13 cellular contexts compared by ENCODE assay signal in genomic region chr12:659090-659683, GRCh38.
DNase-seq lines count a peak whose midpoint lies in the region; ATAC-seq and TF ChIP-seq lines count a peak whose summit lies in the region.
"Had no signal": no experiment of that assay in that cellular context is flagged by ENCODE, and none has a peak within 500 bp of the region (broad histone marks: within the 10 kb centered on the region; RNA-seq: fewer than 3 reads in every experiment).

No MANE protein-coding gene starts in this region.

- H3K36me3 ChIP-seq in neutrophil (no peaks in the 10 kb centered on the region), MM.1S (replicated peaks; ENCODE audit: insufficient read depth, low read length) (no peaks in the 10 kb centered on the region)

- H3K9me3 ChIP-seq in neutrophil = no peaks in the 10 kb centered on the region
- no peaks in the 10 kb centered on the region for H3K9me3 ChIP-seq in MM.1S (replicated peaks; ENCODE audit: insufficient read depth, low read length)
- H3K9me3 ChIP-seq: mucosa of descending colon, SK-N-SH had no signal

- DNase-seq in NOMO-1 treated with DMSO at 0.1 percent for 48 hours (lab: John Stamatoyannopoulos, UW; ENCODE audit: unreplicated experiment) (peak; percentile 6), NOMO-1 (lab: John Stamatoyannopoulos, UW; ENCODE audit: unreplicated experiment in 2 of 2) (no peak), DMS153 (lab: John Stamatoyannopoulos, UW) (no peak), MM.1S (no peak)
- DNase-seq: COR-L47, mucosa of descending colon, NCI-H1436 treated with DMSO at 0.1 percent for 48 hours, SK-N-SH had no signal

- H4K20me1 ChIP-seq in MM.1S (ENCODE audit: insufficient read depth, low read length) = no peaks in the 10 kb centered on the region

- no peaks in the 10 kb centered on the region for H3F3A ChIP-seq in MM.1S (ENCODE audit: insufficient read depth, low read length)

- no peaks in the 10 kb centered on the region for H3K9me2 ChIP-seq in MM.1S (replicated peaks; ENCODE audit: insufficient read depth, low read length)
- H3K9me2 ChIP-seq: SK-N-SH had no signal

- H3K9ac ChIP-seq in MM.1S (ENCODE audit: low read length) = no peak overlapping the region
- H3K9ac ChIP-seq: SK-N-SH had no signal

- no peak overlapping the region for H3K4me3 ChIP-seq in neutrophil (ENCODE audit: low read depth in 1 of 2, low read length in 1 of 2)
- H3K4me3 ChIP-seq in MM.1S (ENCODE audit: low read length) = no peak overlapping the region
- H3K4me3 ChIP-seq: mucosa of descending colon had no signal

- ATAC-seq in GM21786 (IDR thresholded peaks at IDR 0.05; ENCODE audit: unreplicated experiment) (peak; percentile 65), HG03520 (IDR thresholded peaks at IDR 0.05; ENCODE audit: unreplicated experiment) (peak; percentile 65), HG02884 (IDR thresholded peaks at IDR 0.05; ENCODE audit: unreplicated experiment) (no peak)
- ATAC-seq: activated CD4-positive, CD25-positive, alpha-beta regulatory T cell treated with anti-CD3 and anti-CD28 coated beads, Interleukin-2, amount 50 U/mL, for 24 hours; mucosa of descending colon had no signal

- H3K4me1 ChIP-seq in neutrophil (ENCODE audit: control insufficient read depth in 1 of 2, insufficient read depth in 1 of 2, low read depth in 1 of 2, low read length in 1 of 2) = peaks cover 45 to 48% of the 10 kb centered on the region in 2 experiments
- H3K4me1 ChIP-seq in MM.1S (ENCODE audit: low read length) = no peaks in the 10 kb centered on the region

- H3K27ac ChIP-seq in neutrophil = peak overlapping the region; percentile 14
- no peak overlapping the region for H3K27ac ChIP-seq in MM.1S (ENCODE audit: low read length)

- TF ChIP-seq CTCF in neutrophil (IDR thresholded peaks at IDR 0.05) (no peak), MM.1S (IDR thresholded peaks at IDR 0.05; ENCODE audit: low read length) (no peak)

- H3K27me3 ChIP-seq in neutrophil (no peaks in the 10 kb centered on the region), MM.1S (replicated peaks; ENCODE audit: insufficient read depth, low read length) (no peaks in the 10 kb centered on the region)

- H2AFZ ChIP-seq in MM.1S (ENCODE audit: low read length) = no peak overlapping the region

- no peak overlapping the region for H3K4me2 ChIP-seq in MM.1S (ENCODE audit: low read depth, low read length)
- H3K4me2 ChIP-seq: SK-N-SH had no signal

- no peaks in the 10 kb centered on the region for H3K79me2 ChIP-seq in MM.1S (ENCODE audit: low read length)
